16 cellular contexts compared by ENCODE assay signal in genomic region chrX:10245219-10245618, GRCh38.
DNase-seq lines count a peak whose midpoint lies in the region; ATAC-seq, FAIRE-seq and TF ChIP-seq lines count a peak whose summit lies in the region.
"Had no signal": no experiment of that assay in that cellular context is flagged by ENCODE, and none has a peak within 500 bp of the region (broad histone marks: within the 10 kb centered on the region; RNA-seq: fewer than 3 reads in every experiment).

No MANE protein-coding gene starts in this region.

- H3K27ac Mint-ChIP-seq in brain: peak overlapping the region in 4 of 5 experiments; percentile 49 to 86 (median 80)
- H3K27ac Mint-ChIP-seq: CD8-positive, alpha-beta memory T cell; H9; IgD-negative memory B cell had no signal

- peaks cover 35% of the 10 kb centered on the region for H3K4me1 Mint-ChIP-seq in brain
- H3K4me1 Mint-ChIP-seq: CD8-positive, alpha-beta memory T cell had no signal

- TF ChIP-seq POLR2A in GM12892 (IDR thresholded peaks at IDR 0.05; ENCODE audit: low read depth, low read length): no peak

- H3K4me3 Mint-ChIP-seq in brain: no peak overlapping the region
- H3K4me3 Mint-ChIP-seq: CD8-positive, alpha-beta memory T cell; H9; IgD-negative memory B cell had no signal

- H3K27me3 Mint-ChIP-seq in brain: peaks cover 7% of the 10 kb centered on the region

- no peak overlapping the region for H3K27ac ChIP-seq in coronary artery

- DNase-seq in GM12892 (ENCODE audit: insufficient read length): no peak
- peak; percentile 25 for DNase-seq in fibroblast of the aortic adventitia (ENCODE audit: low read depth)
- DNase-seq in NCI-H446 (lab: John Stamatoyannopoulos, UW): no peak
- DNase-seq in coronary artery (ENCODE audit: low spot score): no peak
- DNase-seq: BE2C; Caco-2; CD8-positive, alpha-beta memory T cell; DND-41; GDM1; GOT3; H9 had no signal

- H3K4me3 ChIP-seq in fibroblast of the aortic adventitia (ENCODE audit: low read depth, low read length) (no peak overlapping the region), coronary artery (no peak overlapping the region)

- no peak for ATAC-seq in HG02610 (IDR thresholded peaks at IDR 0.05; ENCODE audit: unreplicated experiment)
- no peak for ATAC-seq in SK-N-SH treated with all-trans-retinoic acid at 6 μM for 48 hours

- FAIRE-seq in GM12892 (lab: Jason Lieb, UNC): peak; percentile 68
- FAIRE-seq: A204.1 had no signal

- peaks cover 3 to 7% (median 4%) of the 10 kb centered on the region in 5 experiments for H3K9me3 Mint-ChIP-seq in brain

- TF ChIP-seq CTCF in brain (conservative IDR thresholded peaks at IDR 0.05) (no peak), fibroblast of the aortic adventitia (IDR thresholded peaks at IDR 0.05; ENCODE audit: insufficient read depth, low read length) (no peak), coronary artery (IDR thresholded peaks at IDR 0.05) (no peak)

- H3K36me3 Mint-ChIP-seq in brain: no peaks in the 10 kb centered on the region
- H3K36me3 Mint-ChIP-seq: CD8-positive, alpha-beta memory T cell; IgD-negative memory B cell had no signal

TF ChIP-seq in SK-N-SH treated with all-trans-retinoic acid at 6 μM for 48 hours, 23 proteins besides CTCF, POLR2A, EP300 and RAD21:
- TF ChIP-seq ZNF565 (CRISPR knock-in tag; conservative IDR thresholded peaks at IDR 0.05; ENCODE audit: low read depth) (no peak), ARNTL (CRISPR knock-in tag; IDR thresholded peaks at IDR 0.05; ENCODE audit: borderline replicate concordance, low read depth) (no peak), PPARA (CRISPR knock-in tag; IDR thresholded peaks at IDR 0.05; ENCODE audit: borderline replicate concordance) (no peak), ZC3H10 (CRISPR knock-in tag; IDR thresholded peaks at IDR 0.05) (no peak)
